ENCODE assay signal across 1 cellular context in genomic region chr20:49566401-49566800, GRCh38.
TF ChIP-seq lines count a peak whose summit lies in the region.

No MANE protein-coding gene starts in this region.

TF ChIP-seq in H1, 55 proteins besides CTCF, POLR2A, EP300 and RAD21 (continued from another document):
- TF ChIP-seq CHD7 (IDR thresholded peaks at IDR 0.05; ENCODE audit: insufficient replicate concordance, low read length) = no peak
- no peak for TF ChIP-seq RXRA (IDR thresholded peaks at IDR 0.05; ENCODE audit: insufficient read depth, low read depth, low read length)
- no peak for TF ChIP-seq PHF8 (conservative IDR thresholded peaks at IDR 0.05; ENCODE audit: low read depth, low read length)
- no peak for TF ChIP-seq JUN (IDR thresholded peaks at IDR 0.05; ENCODE audit: low read depth, low read length)
- no peak for TF ChIP-seq POLR2AphosphoS5 (IDR thresholded peaks at IDR 0.05; ENCODE audit: low read depth, low read length)
- no peak for TF ChIP-seq HDAC2 (IDR thresholded peaks at IDR 0.05; ENCODE audit: borderline replicate concordance in 1 of 2, low read depth in 2 of 2, low read length in 2 of 2)
- no peak for TF ChIP-seq CHD2 (IDR thresholded peaks at IDR 0.05; ENCODE audit: low read length)
- TF ChIP-seq GABPA (IDR thresholded peaks at IDR 0.05; ENCODE audit: borderline replicate concordance, insufficient read depth, low read length) = no peak
- no peak for TF ChIP-seq ATF2 (IDR thresholded peaks at IDR 0.05; ENCODE audit: low read length)
TF ChIP-seq in H1: peak in this region for 0.
